Comparison of ENCODE assay signal across 30 cellular contexts in genomic region chr11:129702410-129703390, GRCh38.
DNase-seq lines count a peak whose midpoint lies in the region; ATAC-seq and TF ChIP-seq lines count a peak whose summit lies in the region.
"Had no signal": no experiment of that assay in that cellular context is flagged by ENCODE, and none has a peak within 500 bp of the region (broad histone marks: within the 10 kb centered on the region; RNA-seq: fewer than 3 reads in every experiment).

No MANE protein-coding gene starts in this region.

- no TSS peak for BruUV-seq in IMR-90 (replicated peaks; lab: Mats Ljungman, UMichigan)
- BruUV-seq in mammary epithelial cell (replicated peaks; lab: Mats Ljungman, UMichigan): no TSS peak

- no peaks in the 10 kb centered on the region for H3K79me1 ChIP-seq in IMR-90 (ENCODE audit: low read depth in 1 of 2, low read length in 2 of 2)

- no peak overlapping the region for H3K4me3 ChIP-seq in IMR-90 (ENCODE audit: insufficient read depth, low read depth, low read length)
- H3K4me3 ChIP-seq in mammary epithelial cell (replicated peaks in 1 of 3; ENCODE audit: insufficient read depth in 1 of 3, low read depth in 2 of 3, low read length in 3 of 3): no peak overlapping the region
- H3K4me3 ChIP-seq: BLaER1, GM12878, GM23248, uterus had no signal

- no peak for TF ChIP-seq RAD21 in IMR-90 (IDR thresholded peaks at IDR 0.05; ENCODE audit: low read length)

- TF ChIP-seq POLR2A in IMR-90 (IDR thresholded peaks at IDR 0.05; ENCODE audit: low read depth, low read length): no peak

- dilution Hi-C loops in IMR-90 (cut with HindIII; ENCODE audit: low sequenced_read_pairs, unreplicated experiment): no loop called here
- dilution Hi-C loops in mammary epithelial cell (cut with HindIII; ENCODE audit: low sequenced_read_pairs): no loop called here

- CTCF ChIA-PET in IMR-90 (lab: Yijun Ruan, JAX) (no interaction called here), mammary epithelial cell (lab: Charles Lee; ENCODE audit: low non-redundant PET) (no interaction called here)

- no peaks in the 10 kb centered on the region for H3K4me1 Mint-ChIP-seq in stimulated activated effector memory CD8-positive, alpha-beta T cell treated with anti-CD3 and anti-CD28 coated beads, Interleukin-12 subunit alpha, Interleukin-12 subunit beta, amount 100 ng/mL, for 72 hours
- H3K4me1 Mint-ChIP-seq in endothelial cell (ENCODE audit: unreplicated experiment): no peaks in the 10 kb centered on the region
- H3K4me1 Mint-ChIP-seq: activated naive CD8-positive, alpha-beta T cell treated with anti-CD3 and anti-CD28 coated beads, Interleukin-2, amount 50 U/mL, for 24 hours; endodermal cell; immature natural killer cell; memory B cell; stimulated activated naive CD8-positive, alpha-beta T cell treated with anti-CD3 and anti-CD28 coated beads, Interleukin-15, amount 100 ng/mL, for 72 hours had no signal

- peaks cover 9% of the 10 kb centered on the region for H3K27me3 ChIP-seq in IMR-90 (ENCODE audit: control insufficient read depth, insufficient read depth, low read length)
- H3K27me3 ChIP-seq in mammary epithelial cell (ENCODE audit: insufficient read depth, low read length): peaks cover 2% of the 10 kb centered on the region
- H3K27me3 ChIP-seq: BLaER1, uterus had no signal

- no peak overlapping the region for H3K14ac ChIP-seq in IMR-90 (replicated peaks; ENCODE audit: low read depth, low read length)

- H2BK5ac ChIP-seq in IMR-90 (ENCODE audit: low read depth, low read length, poor library complexity, severe bottlenecking): no peak overlapping the region

- H3K9me3 ChIP-seq in IMR-90 (ENCODE audit: control insufficient read depth, insufficient read depth, low read length) (no peaks in the 10 kb centered on the region), mammary epithelial cell (replicated peaks; ENCODE audit: insufficient read depth, low read length) (no peaks in the 10 kb centered on the region)
- H3K9me3 ChIP-seq: BLaER1, uterus had no signal

- no peak overlapping the region for H2BK20ac ChIP-seq in IMR-90 (ENCODE audit: low read depth, low read length)

- POLR2A ChIA-PET in IMR-90 (lab: Charles Lee; ENCODE audit: unreplicated experiment): no interaction called here

- no peak overlapping the region for H4K5ac ChIP-seq in IMR-90 (ENCODE audit: low read depth, low read length)

- H4K20me1 ChIP-seq in IMR-90 (ENCODE audit: insufficient read depth, low read length) (no peaks in the 10 kb centered on the region), mammary epithelial cell (ENCODE audit: insufficient read depth, low read length) (no peaks in the 10 kb centered on the region)
- H4K20me1 ChIP-seq: BLaER1 had no signal

- no peak overlapping the region for H4K8ac ChIP-seq in IMR-90 (ENCODE audit: low read depth in 2 of 2, low read length in 2 of 2)

- DNase-seq in IMR-90 (no peak), mammary epithelial cell (peak; percentile 63), kidney tubule cell (ENCODE audit: low spot score) (peak; percentile 41), endothelial cell (ENCODE audit: low spot score) (no peak)
- no peak for DNase-seq in stimulated activated effector memory CD8-positive, alpha-beta T cell treated with anti-CD3 and anti-CD28 coated beads, Interleukin-12 subunit alpha, Interleukin-12 subunit beta, amount 100 ng/mL, for 72 hours (ENCODE audit: low spot score in 2 of 2)
- DNase-seq: activated CD4-positive, alpha-beta T cell treated with anti-CD3 and anti-CD28 coated beads, Interleukin-2, amount 50 U/mL, for 4 hours; activated CD4-positive, CD25-positive, alpha-beta regulatory T cell; activated naive CD8-positive, alpha-beta T cell treated with anti-CD3 and anti-CD28 coated beads, Interleukin-2, amount 50 U/mL, for 24 hours; activated T-cell treated with anti-CD3 and anti-CD28 coated beads, Interleukin-2, amount 50 U/mL, for 72 hours; DMS153; endodermal cell; GM23248; hippocampal formation; immature natural killer cell; left colon; NCI-H1092; NCI-H187; NCI-H82; stimulated activated CD4-positive, alpha-beta T cell treated with anti-CD3 and anti-CD28 coated beads, Interleukin-2, amount 100 ng/mL, for 24 hours; stimulated activated naive CD8-positive, alpha-beta T cell treated with anti-CD3 and anti-CD28 coated beads, Interleukin-15, amount 100 ng/mL, for 72 hours; uterus had no signal

- no peak overlapping the region for H3K9ac ChIP-seq in IMR-90 (ENCODE audit: low read depth, low read length)
- no peak overlapping the region for H3K9ac ChIP-seq in mammary epithelial cell (ENCODE audit: insufficient read depth, low read length)
- H3K9ac ChIP-seq: BLaER1, GM23248, parathyroid adenoma had no signal

- no peaks in the 10 kb centered on the region for H3K79me2 ChIP-seq in mammary epithelial cell (ENCODE audit: insufficient read depth, low read length)
- H3K79me2 ChIP-seq: parathyroid adenoma had no signal

- H4K91ac ChIP-seq in IMR-90 (ENCODE audit: insufficient read depth, low read depth, low read length): no peak overlapping the region

- no peak for ATAC-seq in IMR-90 (ENCODE audit: low read depth)
- ATAC-seq in stimulated activated effector memory CD8-positive, alpha-beta T cell treated with anti-CD3 and anti-CD28 coated beads, Interleukin-12 subunit alpha, Interleukin-12 subunit beta, amount 100 ng/mL, for 72 hours: peak; percentile 37
- ATAC-seq in HG03565 (IDR thresholded peaks at IDR 0.05; ENCODE audit: unreplicated experiment): no peak
- no peak for ATAC-seq in GM21390 (IDR thresholded peaks at IDR 0.05; ENCODE audit: unreplicated experiment)
- ATAC-seq: activated naive CD8-positive, alpha-beta T cell treated with anti-CD3 and anti-CD28 coated beads, Interleukin-2, amount 50 U/mL, for 24 hours; activated T-cell treated with anti-CD3 and anti-CD28 coated beads, Interleukin-2, amount 50 U/mL, for 72 hours; GM12878; left colon; SK-N-SH treated with all-trans-retinoic acid at 6 μM for 48 hours; stimulated activated naive CD8-positive, alpha-beta T cell treated with anti-CD3 and anti-CD28 coated beads, Interleukin-15, amount 100 ng/mL, for 72 hours had no signal

- H2BK15ac ChIP-seq in IMR-90 (ENCODE audit: low read depth, low read length): no peak overlapping the region

- no peak overlapping the region for H3K4me2 ChIP-seq in IMR-90 (ENCODE audit: low read depth, low read length)
- no peak overlapping the region for H3K4me2 ChIP-seq in mammary epithelial cell (ENCODE audit: insufficient read depth, low read depth, low read length)
- H3K4me2 ChIP-seq: BLaER1 had no signal

- no peak overlapping the region for H3K56ac ChIP-seq in IMR-90 (ENCODE audit: extremely low read depth, insufficient read depth, low read length)

- peaks cover 5% of the 10 kb centered on the region for H3K27me3 Mint-ChIP-seq in endothelial cell (ENCODE audit: unreplicated experiment)
- H3K27me3 Mint-ChIP-seq: activated naive CD8-positive, alpha-beta T cell treated with anti-CD3 and anti-CD28 coated beads, Interleukin-2, amount 50 U/mL, for 24 hours had no signal

- H3K4me1 ChIP-seq in IMR-90 (ENCODE audit: control insufficient read depth, insufficient read depth, low read length) (no peaks in the 10 kb centered on the region), mammary epithelial cell (ENCODE audit: insufficient read depth, low read length) (no peaks in the 10 kb centered on the region)
- H3K4me1 ChIP-seq: BLaER1, parathyroid adenoma, uterus had no signal

- H3K36me3 ChIP-seq in IMR-90 (ENCODE audit: control insufficient read depth, insufficient read depth, low read length): no peaks in the 10 kb centered on the region
- H3K36me3 ChIP-seq in mammary epithelial cell (ENCODE audit: insufficient read depth, low read length): no peaks in the 10 kb centered on the region
- H3K36me3 ChIP-seq: BLaER1, uterus had no signal

- H3K27ac Mint-ChIP-seq in stimulated activated effector memory CD8-positive, alpha-beta T cell treated with anti-CD3 and anti-CD28 coated beads, Interleukin-12 subunit alpha, Interleukin-12 subunit beta, amount 100 ng/mL, for 72 hours: no peak overlapping the region
- H3K27ac Mint-ChIP-seq in endothelial cell (ENCODE audit: unreplicated experiment): no peak overlapping the region
- H3K27ac Mint-ChIP-seq: activated naive CD8-positive, alpha-beta T cell treated with anti-CD3 and anti-CD28 coated beads, Interleukin-2, amount 50 U/mL, for 24 hours; activated T-cell treated with anti-CD3 and anti-CD28 coated beads, Interleukin-2, amount 50 U/mL, for 72 hours; dendritic cell treated with granulocyte-macrophage colony-stimulating factor and Interleukin-4, amounts not matched to agents 40 ng/mL and 50 ng/mL, for 4 days; endodermal cell; immature natural killer cell; memory B cell; stimulated activated naive CD8-positive, alpha-beta T cell treated with anti-CD3 and anti-CD28 coated beads, Interleukin-15, amount 100 ng/mL, for 72 hours; T-helper 1 cell treated with Interleukin-12 subunit alpha and Interleukin-12 subunit beta and Interleukin-4 antibody, amounts not matched to agents 30 μg/mL and 1 μg/mL, for 36 hours had no signal

- no peaks in the 10 kb centered on the region for H3K36me3 Mint-ChIP-seq in stimulated activated effector memory CD8-positive, alpha-beta T cell treated with anti-CD3 and anti-CD28 coated beads, Interleukin-12 subunit alpha, Interleukin-12 subunit beta, amount 100 ng/mL, for 72 hours
- no peaks in the 10 kb centered on the region for H3K36me3 Mint-ChIP-seq in endothelial cell (ENCODE audit: low read depth, unreplicated experiment)
- H3K36me3 Mint-ChIP-seq: immature natural killer cell, memory B cell had no signal

- TF ChIP-seq CTCF in IMR-90 (conservative IDR thresholded peaks at IDR 0.05; ENCODE audit: low read depth, low read length) (no peak), mammary epithelial cell (conservative IDR thresholded peaks at IDR 0.05 in 1 of 2, IDR thresholded peaks at IDR 0.05 in 1 of 2; ENCODE audit: extremely low read depth in 1 of 2, insufficient read depth in 1 of 2, low read depth in 1 of 2, low read length in 2 of 2) (no peak), endothelial cell (IDR thresholded peaks at IDR 0.05; ENCODE audit: unreplicated experiment) (no peak)

- no peak overlapping the region for H3K4me3 Mint-ChIP-seq in stimulated activated effector memory CD8-positive, alpha-beta T cell treated with anti-CD3 and anti-CD28 coated beads, Interleukin-12 subunit alpha, Interleukin-12 subunit beta, amount 100 ng/mL, for 72 hours
- H3K4me3 Mint-ChIP-seq in endothelial cell (ENCODE audit: unreplicated experiment): no peak overlapping the region
- H3K4me3 Mint-ChIP-seq: activated naive CD8-positive, alpha-beta T cell treated with anti-CD3 and anti-CD28 coated beads, Interleukin-2, amount 50 U/mL, for 24 hours; activated T-cell treated with anti-CD3 and anti-CD28 coated beads, Interleukin-2, amount 50 U/mL, for 72 hours; dendritic cell treated with granulocyte-macrophage colony-stimulating factor and Interleukin-4, amounts not matched to agents 40 ng/mL and 50 ng/mL, for 4 days; endodermal cell; immature natural killer cell; memory B cell; stimulated activated naive CD8-positive, alpha-beta T cell treated with anti-CD3 and anti-CD28 coated beads, Interleukin-15, amount 100 ng/mL, for 72 hours; T-helper 1 cell treated with Interleukin-12 subunit alpha and Interleukin-12 subunit beta and Interleukin-4 antibody, amounts not matched to agents 30 μg/mL and 1 μg/mL, for 36 hours had no signal

- H2AK5ac ChIP-seq in IMR-90 (ENCODE audit: low read depth, low read length): no peak overlapping the region

- WGBS in IMR-90 (ENCODE audit: extremely low coverage in 2 of 2, insufficient read length in 1 of 2), 2 experiments: 62% methylated on average over 5 of the region's 13 CpGs; no CpG with 5 or more reads in 1 of the 2 experiments
- 79% methylated on average over 13 of the region's 13 CpGs for WGBS in mammary epithelial cell (ENCODE audit: low coverage, missing lambda C conversion rate)

- peak overlapping the region; percentile 49 for H2AFZ ChIP-seq in IMR-90 (replicated peaks; ENCODE audit: low read length, poor library complexity)
- H2AFZ ChIP-seq in mammary epithelial cell (ENCODE audit: low read depth, low read length): no peak overlapping the region
- H2AFZ ChIP-seq: GM23248, parathyroid adenoma had no signal

- H3K9me1 ChIP-seq in IMR-90 (ENCODE audit: insufficient read depth, low read length): no peaks in the 10 kb centered on the region

- H2BK120ac ChIP-seq in IMR-90 (ENCODE audit: low read depth, low read length): no peak overlapping the region

- no peak overlapping the region for H3K4ac ChIP-seq in IMR-90 (ENCODE audit: low read depth, low read length)

- H3K27ac ChIP-seq in IMR-90 (ENCODE audit: insufficient read depth, low read length) (no peak overlapping the region), mammary epithelial cell (ENCODE audit: insufficient read depth, low read depth, low read length) (no peak overlapping the region)
- H3K27ac ChIP-seq: BLaER1, GM23248, parathyroid adenoma, uterus had no signal

- H3K18ac ChIP-seq in IMR-90 (ENCODE audit: low read depth, low read length): no peak overlapping the region

- no peak overlapping the region for H3K23ac ChIP-seq in IMR-90 (ENCODE audit: low read depth, low read length)

- no peak overlapping the region for H2AK9ac ChIP-seq in IMR-90 (replicated peaks; ENCODE audit: low read depth, low read length, poor library complexity)

- H3K9me3 Mint-ChIP-seq in stimulated activated effector memory CD8-positive, alpha-beta T cell treated with anti-CD3 and anti-CD28 coated beads, Interleukin-12 subunit alpha, Interleukin-12 subunit beta, amount 100 ng/mL, for 72 hours: no peaks in the 10 kb centered on the region
- no peaks in the 10 kb centered on the region for H3K9me3 Mint-ChIP-seq in endothelial cell (ENCODE audit: unreplicated experiment)
- H3K9me3 Mint-ChIP-seq: activated naive CD8-positive, alpha-beta T cell treated with anti-CD3 and anti-CD28 coated beads, Interleukin-2, amount 50 U/mL, for 24 hours; activated T-cell treated with anti-CD3 and anti-CD28 coated beads, Interleukin-2, amount 50 U/mL, for 72 hours; dendritic cell treated with granulocyte-macrophage colony-stimulating factor and Interleukin-4, amounts not matched to agents 40 ng/mL and 50 ng/mL, for 4 days; endodermal cell; immature natural killer cell; memory B cell; stimulated activated naive CD8-positive, alpha-beta T cell treated with anti-CD3 and anti-CD28 coated beads, Interleukin-15, amount 100 ng/mL, for 72 hours; T-helper 1 cell treated with Interleukin-12 subunit alpha and Interleukin-12 subunit beta and Interleukin-4 antibody, amounts not matched to agents 30 μg/mL and 1 μg/mL, for 36 hours had no signal

- in situ Hi-C loops in IMR-90 (cut with MboI; ENCODE audit: low sequenced_read_pairs) (no loop called here), mammary epithelial cell (cut with MboI; ENCODE audit: low sequenced_read_pairs in 2 of 2) (no loop called here)

- intact Hi-C loops in IMR-90 (cut with micrococcal nuclease): no loop called here
- intact Hi-C loops in mammary epithelial cell (cut with micrococcal nuclease): no loop called here

Comparison
In these comparisons a context has a peak if more than half of its experiments do, and no peak if none do; other contexts are left out.
1. DNase-seq: peak in mammary epithelial cell (single experiment) and kidney tubule cell (single experiment); none in IMR-90 (single experiment), stimulated activated effector memory CD8-positive, alpha-beta T cell treated with anti-CD3 and anti-CD28 coated beads, Interleukin-12 subunit alpha, Interleukin-12 subunit beta, amount 100 ng/mL, for 72 hours (0 of 2) and endothelial cell (single experiment).